9 cellular contexts compared by ENCODE assay signal in the genomic region with DNA sequence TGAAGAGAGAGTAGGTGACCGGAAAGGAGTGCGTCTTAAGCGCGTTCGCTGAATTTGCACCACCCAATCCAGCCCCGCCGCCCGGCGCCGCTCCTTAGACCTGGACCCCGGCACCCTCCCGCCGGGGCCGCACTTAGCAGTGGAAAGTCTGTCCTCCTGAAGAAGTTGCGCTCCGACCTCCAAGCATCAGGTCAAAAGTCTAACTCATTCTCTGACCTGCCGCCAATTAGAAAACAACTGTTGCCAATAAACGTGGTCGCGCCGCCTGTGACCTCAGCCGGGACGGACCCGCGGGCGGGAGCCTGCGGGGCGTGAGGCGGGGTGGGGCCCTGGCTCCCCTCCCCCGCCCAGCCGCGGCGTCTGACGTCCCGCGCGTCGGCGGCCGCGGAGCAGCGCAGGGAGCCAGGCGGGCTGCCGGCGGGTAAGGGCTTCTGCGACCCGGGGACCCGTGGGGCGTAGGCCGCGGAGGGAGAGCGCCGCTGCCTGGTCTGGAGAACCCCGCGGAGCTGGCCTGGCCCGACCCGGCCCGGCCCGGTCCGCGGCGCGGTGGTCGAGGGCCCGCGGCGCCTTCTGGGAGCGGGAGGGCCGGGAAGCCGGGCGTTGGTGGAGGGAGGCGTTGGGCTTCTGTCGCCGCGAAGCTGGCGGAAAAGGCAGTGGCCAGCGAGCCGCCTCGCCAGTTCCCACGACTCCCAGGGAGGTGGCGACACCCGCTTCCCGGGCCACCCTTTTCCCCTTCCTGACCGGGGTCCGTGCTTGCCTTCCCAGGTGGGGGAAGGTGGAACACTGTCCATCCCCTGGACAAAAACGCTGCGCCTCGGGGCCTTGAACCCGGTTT. TPM values are rescaled to one million over a fixed set of nuclear protein-coding genes. Genes with fewer than 3 reads are reported as not detected.
DNase-seq lines count a peak whose midpoint lies in the region; ATAC-seq, FAIRE-seq and TF ChIP-seq lines count a peak whose summit lies in the region.
"Had no signal": no experiment of that assay in that cellular context is flagged by ENCODE, and none has a peak within 500 bp of the region (broad histone marks: within the 10 kb centered on the region; RNA-seq: fewer than 3 reads in every experiment).

A gene with protein sequence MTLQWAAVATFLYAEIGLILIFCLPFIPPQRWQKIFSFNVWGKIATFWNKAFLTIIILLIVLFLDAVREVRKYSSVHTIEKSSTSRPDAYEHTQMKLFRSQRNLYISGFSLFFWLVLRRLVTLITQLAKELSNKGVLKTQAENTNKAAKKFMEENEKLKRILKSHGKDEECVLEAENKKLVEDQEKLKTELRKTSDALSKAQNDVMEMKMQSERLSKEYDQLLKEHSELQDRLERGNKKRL (plus strand): TSS at position 366 of the 835 bp plus-strand sequence. CDS start 527 bp downstream, outside the sequence.

- TF ChIP-seq EP300 in HepG2 (IDR thresholded peaks at IDR 0.05; ENCODE audit: low read depth in 2 of 2, low read length in 2 of 2): peak in 1 of 2 experiments; percentile 23; a peak in 1 of 4 replicates
- TF ChIP-seq EP300 in HepG2 (CRISPR knock-in tag; IDR thresholded peaks at IDR 0.05; ENCODE audit: borderline replicate concordance): no peak

- no peaks in the 10 kb centered on the region for H3K9me3 ChIP-seq in HepG2 (ENCODE audit: low read length)

- intact Hi-C loops in HepG2 (cut with micrococcal nuclease; ENCODE audit: unreplicated experiment): loop anchor here (5.0 kb wide), 1 partner anchor 147 kb away; no protein-coding TSS in a partner anchor

- DNase-seq in Ammon's horn (ENCODE audit: low spot score) (peak; percentile 73), NCI-H510A (lab: John Stamatoyannopoulos, UW) (peak; percentile 23), dermis blood vessel endothelial cell (peak; percentile 83), HepG2 (ENCODE audit: low spot score) (peak; percentile 67)
- DNase-seq in activated CD4-positive, alpha-beta T cell treated with anti-CD3 and anti-CD28 coated beads, Interleukin-2, amount 10 ng/mL, durations not matched to agents 7 days and 5 days: peak; percentile 67
- DNase-seq in stimulated activated CD4-positive, alpha-beta T cell treated with anti-CD3 and anti-CD28 coated beads, Interleukin-4, amount 100 ng/mL, for 1 hour: peak; percentile 75

- POLR2A ChIA-PET in activated CD4-positive, alpha-beta T cell treated with anti-CD3 and anti-CD28 coated beads, Interleukin-2, amount 10 ng/mL, durations not matched to agents 7 days and 5 days (lab: Charles Lee): no interaction called here
- POLR2A ChIA-PET in HepG2 (lab: Yijun Ruan, JAX): interaction anchor here (1.0 to 2.5 kb wide), 3 partner anchors 16 to 412 kb away, joined by 8 to 13 read pairs (median 9); a partner anchor contains a TSS

- H3K4me2 ChIP-seq in HepG2 (ENCODE audit: low read depth, low read length): peak within 1 kb of the TSS; percentile 73

- peak; percentile 71 to 77 for TF ChIP-seq POLR2A in HepG2 (IDR thresholded peaks at IDR 0.05; ENCODE audit: insufficient read depth in 1 of 2, low read depth in 2 of 2, low read length in 2 of 2)

- TF ChIP-seq CTCF in HepG2 (CRISPR knock-in tag; IDR thresholded peaks at IDR 0.05): peak; percentile 72

- H4K20me1 ChIP-seq in HepG2 (ENCODE audit: insufficient read depth, low read length): no peaks in the 10 kb centered on the region

- H3K36me3 Mint-ChIP-seq in activated CD4-positive, alpha-beta T cell treated with anti-CD3 and anti-CD28 coated beads, Interleukin-2, amount 10 ng/mL, durations not matched to agents 7 days and 5 days (ENCODE audit: low read depth): peaks cover 13% of the 10 kb centered on the region

- no TSS peak for BruUV-seq in HepG2 (replicated peaks; lab: Mats Ljungman, UMichigan)

- peak within 1 kb of the TSS; percentile 88 for H3K4me3 Mint-ChIP-seq in activated CD4-positive, alpha-beta T cell treated with anti-CD3 and anti-CD28 coated beads, Interleukin-2, amount 10 ng/mL, durations not matched to agents 7 days and 5 days

- peak within 1 kb of the TSS; percentile 91 for H3K27ac Mint-ChIP-seq in activated CD4-positive, alpha-beta T cell treated with anti-CD3 and anti-CD28 coated beads, Interleukin-2, amount 10 ng/mL, durations not matched to agents 7 days and 5 days

- TF ChIP-seq RAD21 in HepG2 (CRISPR knock-in tag; IDR thresholded peaks at IDR 0.05): peak; percentile 81

- H3K4me1 ChIP-seq in HepG2 (ENCODE audit: insufficient read depth, low read length): peaks cover 11% of the 10 kb centered on the region

- under 1% methylated on average over 17 of the region's 89 CpGs for WGBS in HepG2 (ENCODE audit: low lambda C conversion rate)

- H3K9me3 Mint-ChIP-seq in activated CD4-positive, alpha-beta T cell treated with anti-CD3 and anti-CD28 coated beads, Interleukin-2, amount 10 ng/mL, durations not matched to agents 7 days and 5 days: no peaks in the 10 kb centered on the region

- peak; percentile 94 for ATAC-seq in GM18909 (IDR thresholded peaks at IDR 0.05; ENCODE audit: poor library complexity, unreplicated experiment)
- peak; percentile 86 for ATAC-seq in HG03139 (IDR thresholded peaks at IDR 0.05; ENCODE audit: unreplicated experiment)
- ATAC-seq in HepG2: peak; percentile 95

- peaks cover 0 to 13% of the 10 kb centered on the region in 2 experiments; a peak in 1 of 5 replicates for H3K36me3 ChIP-seq in HepG2 (replicated peaks in 1 of 2; ENCODE audit: control insufficient read depth in 1 of 2, insufficient read depth in 2 of 2, low read length in 2 of 2)

- peaks cover 26% of the 10 kb centered on the region for H3K4me1 Mint-ChIP-seq in activated CD4-positive, alpha-beta T cell treated with anti-CD3 and anti-CD28 coated beads, Interleukin-2, amount 10 ng/mL, durations not matched to agents 7 days and 5 days

- peaks cover 6% of the 10 kb centered on the region for H3K79me2 ChIP-seq in HepG2 (ENCODE audit: insufficient read depth, low read length)

- H3K27me3 ChIP-seq in HepG2 (ENCODE audit: control insufficient read depth in 1 of 2, insufficient read depth in 2 of 2, low read length in 2 of 2): no peaks in the 10 kb centered on the region

- in situ Hi-C loops in HepG2 (cut with HindIII; ENCODE audit: extremely low pct_ligation_motif_present, low pct_unique_long_range_greater_than_20kb): no loop called here

- no peaks in the 10 kb centered on the region for H3K27me3 Mint-ChIP-seq in activated CD4-positive, alpha-beta T cell treated with anti-CD3 and anti-CD28 coated beads, Interleukin-2, amount 10 ng/mL, durations not matched to agents 7 days and 5 days

- CTCF ChIA-PET in activated CD4-positive, alpha-beta T cell treated with anti-CD3 and anti-CD28 coated beads, Interleukin-2, amount 10 ng/mL, durations not matched to agents 7 days and 5 days (lab: Charles Lee): interaction anchor here (1.3 kb wide), 1 partner anchor 65 kb away, joined by 4 read pairs; no protein-coding TSS in a partner anchor
- CTCF ChIA-PET in HepG2 (lab: Yijun Ruan, JAX; ENCODE audit: low intra/inter-chr PET ratio, low total read pairs): no interaction called here

- H3K9ac ChIP-seq in HepG2 (ENCODE audit: insufficient read depth, low read depth, low read length): peak within 1 kb of the TSS; percentile 95

- peak within 1 kb of the TSS; percentile 91 for H3K27ac ChIP-seq in HepG2 (ENCODE audit: extremely low read length, insufficient read depth, low read length)

- H3K4me3 ChIP-seq in HepG2 (replicated peaks in 1 of 3; ENCODE audit: insufficient read depth in 1 of 3, low read depth in 2 of 3, low read length in 3 of 3): peak within 1 kb of the TSS; percentile 86 to 95 (median 87)

- H2AFZ ChIP-seq in HepG2 (ENCODE audit: low read length): peak within 1 kb of the TSS; percentile 61

- FAIRE-seq in HepG2 (lab: Jason Lieb, UNC): no peak
- FAIRE-seq: endometrium had no signal

TF ChIP-seq in HepG2, 621 proteins besides CTCF, POLR2A, EP300 and RAD21 (continues in another document):
- TF ChIP-seq, protein P1, sequence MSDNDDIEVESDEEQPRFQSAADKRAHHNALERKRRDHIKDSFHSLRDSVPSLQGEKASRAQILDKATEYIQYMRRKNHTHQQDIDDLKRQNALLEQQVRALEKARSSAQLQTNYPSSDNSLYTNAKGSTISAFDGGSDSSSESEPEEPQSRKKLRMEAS (IDR thresholded peaks at IDR 0.05): peak; percentile 68
- TF ChIP-seq TARDBP (CRISPR knock-in tag; IDR thresholded peaks at IDR 0.05) (0 out of 2 replicates have a peak, but pooled peaks have one; percentile 12), ARHGAP35 (CRISPR knock-in tag; IDR thresholded peaks at IDR 0.05; ENCODE audit: borderline replicate concordance) (no peak)

RNA-seq across cellular contexts. Expression of the gene that starts here (rescaled TPM):
- 10 to 100 TPM; 29.9 to 37.4 TPM for total RNA-seq in activated CD4-positive, alpha-beta T cell treated with anti-CD3 and anti-CD28 coated beads, Interleukin-2, amount 10 ng/mL, durations not matched to agents 7 days and 5 days
- total RNA-seq in dermis blood vessel endothelial cell (98.2 and 109 TPM in 2 replicates), HepG2 (2016; rRNA removed; fragmentation: Illumina TruSeq; extraction: Trizol) (27.8 and 35.6 TPM in 2 replicates)
- total RNA-seq in HepG2 (2016; cell fraction: cytosol; rRNA removed; fragmentation: Illumina TruSeq; extraction: Trizol; ENCODE audit: low read depth): 9.7 and 10.3 TPM in 2 replicates
- total RNA-seq in HepG2 (2016; cell fraction: insoluble cytoplasmic fraction; rRNA removed; fragmentation: Illumina TruSeq; extraction: Trizol): 24.9 and 34.5 TPM in 2 replicates
- 15.3 and 18.6 TPM in 2 replicates for total RNA-seq in HepG2 (2016; cell fraction: membrane; rRNA removed; fragmentation: Illumina TruSeq; extraction: Trizol)
- 34.2 and 42.0 TPM in 2 replicates for total RNA-seq in HepG2 (2016; cell fraction: nucleus; rRNA removed; fragmentation: Illumina TruSeq; extraction: Trizol)
- 11.1 and 15.3 TPM in 2 replicates for polyA plus RNA-seq in HepG2 (2011; rRNA removed)
- 6.6 and 15.3 TPM in 2 replicates for polyA plus RNA-seq in HepG2 (2011; cell fraction: cytosol; rRNA removed)
- 5.5 and 6.6 TPM in 2 replicates for polyA plus RNA-seq in HepG2 (2011; cell fraction: nucleus; rRNA removed)
- 18.6 and 33.9 TPM in 2 replicates for polyA plus RNA-seq in HepG2 (2012)
- 12.8 and 13.2 TPM in 2 replicates for polyA plus RNA-seq in HepG2 (2016; cell fraction: cytosol; fragmentation: Illumina TruSeq; extraction: Trizol; ENCODE audit: low read depth)
- 21.5 and 21.6 TPM in 2 replicates for polyA plus RNA-seq in HepG2 (2016; cell fraction: insoluble cytoplasmic fraction; fragmentation: Illumina TruSeq; extraction: Trizol; ENCODE audit: low read depth)
- 12.1 and 13.0 TPM in 2 replicates for polyA plus RNA-seq in HepG2 (2016; cell fraction: membrane; fragmentation: Illumina TruSeq; extraction: Trizol; ENCODE audit: low read depth)
- 41.8 and 43.2 TPM in 2 replicates for polyA plus RNA-seq in HepG2 (2016; cell fraction: nucleus; fragmentation: Illumina TruSeq; extraction: Trizol; ENCODE audit: insufficient read depth, low read depth)
- 6.7 and 10.7 TPM in 2 replicates for polyA minus RNA-seq in HepG2 (2011; rRNA and poly(A)+ RNA removed; ENCODE audit: low replicate concordance)
- 9.6 and 10.0 TPM in 2 replicates for polyA minus RNA-seq in HepG2 (2011; cell fraction: cytosol; rRNA and poly(A)+ RNA removed)
- polyA minus RNA-seq in HepG2 (2011; cell fraction: nucleus; rRNA and poly(A)+ RNA removed): 27.8 and 31.9 TPM in 2 replicates

Comparison
In these comparisons a context has a peak if more than half of its experiments do, and no peak if none do; other contexts are left out.
1. Peak in every context shown above with its lines: DNase-seq, ATAC-seq, H3K4me3 ChIP-seq and H3K27ac ChIP-seq.
2. DNase-seq: peak in every context shown above with its lines; median percentile 83 in dermis blood vessel endothelial cell; 75 in stimulated activated CD4-positive, alpha-beta T cell treated with anti-CD3 and anti-CD28 coated beads, Interleukin-4, amount 100 ng/mL, for 1 hour; 73 in Ammon's horn; 67 in activated CD4-positive, alpha-beta T cell treated with anti-CD3 and anti-CD28 coated beads, Interleukin-2, amount 10 ng/mL, durations not matched to agents 7 days and 5 days; 67 in HepG2; 23 in NCI-H510A.